ENCODE assay signal across 16 cellular contexts in genomic region chr21:42746240-42746592, GRCh38.
DNase-seq lines count a peak whose midpoint lies in the region; ATAC-seq, FAIRE-seq and TF ChIP-seq lines count a peak whose summit lies in the region.
"Had no signal": no experiment of that assay in that cellular context is flagged by ENCODE, and none has a peak within 500 bp of the region (broad histone marks: within the 10 kb centered on the region; RNA-seq: fewer than 3 reads in every experiment).

No MANE protein-coding gene starts in this region.

- no TSS peak for BruUV-seq in HepG2 (replicated peaks; lab: Mats Ljungman, UMichigan)

- TF ChIP-seq EP300 in stomach (IDR thresholded peaks at IDR 0.05) (no peak), HepG2 (IDR thresholded peaks at IDR 0.05; ENCODE audit: low read depth in 2 of 2, low read length in 2 of 2) (no peak), HepG2 (CRISPR knock-in tag; IDR thresholded peaks at IDR 0.05; ENCODE audit: borderline replicate concordance) (no peak)

- peak overlapping the region in 1 of 2 donors; percentile 86 for H3K27ac ChIP-seq in left lung
- peak overlapping the region in 4 of 5 donors; percentile 68 to 88 (median 74) for H3K27ac ChIP-seq in stomach
- H3K27ac ChIP-seq in HepG2 (ENCODE audit: extremely low read length, insufficient read depth, low read length) = no peak overlapping the region
- H3K27ac ChIP-seq: SJSA1 had no signal

- no peaks in the 10 kb centered on the region for H3K9me3 Mint-ChIP-seq in activated CD4-positive, alpha-beta T cell treated with anti-CD3 and anti-CD28 coated beads, Interleukin-2, amount 10 ng/mL, durations not matched to agents 7 days and 5 days
- no peaks in the 10 kb centered on the region for H3K9me3 Mint-ChIP-seq in activated CD4-positive, alpha-beta memory T cell treated with anti-CD3 and anti-CD28 coated beads, Interleukin-2, amount 10 ng/mL, durations not matched to agents 7 days and 5 days
- H3K9me3 Mint-ChIP-seq: H9, nephron had no signal

- in situ Hi-C loops in HepG2 (cut with HindIII; ENCODE audit: extremely low pct_ligation_motif_present, low pct_unique_long_range_greater_than_20kb) = no loop called here

- intact Hi-C loops in left lung (cut with DNase I) = no loop called here
- intact Hi-C loops in stomach (cut with DNase I; ENCODE audit: low total_unique reads) = no loop called here
- intact Hi-C loops in HepG2 (cut with micrococcal nuclease; ENCODE audit: unreplicated experiment) = no loop called here

- no peak for DNase-seq in activated CD4-positive, alpha-beta T cell treated with anti-CD3 and anti-CD28 coated beads, Interleukin-2, amount 10 ng/mL, durations not matched to agents 7 days and 5 days
- DNase-seq in activated CD4-positive, alpha-beta T cell treated with anti-CD3 and anti-CD28 coated beads for 48 hours = no peak
- DNase-seq in activated CD4-positive, alpha-beta memory T cell treated with anti-CD3 and anti-CD28 coated beads, Interleukin-2, amount 10 ng/mL, durations not matched to agents 7 days and 5 days = no peak
- DNase-seq in left lung (peak; percentile 27 to 39), stomach (no peak), cerebellar nuclear complex (lab: John Stamatoyannopoulos, UW) (no peak), HepG2 (ENCODE audit: low spot score) (no peak), NCI-H748 (lab: John Stamatoyannopoulos, UW; ENCODE audit: unreplicated experiment) (no peak)
- DNase-seq: H9, IMR-90, NCI-H1694, NCI-H748 treated with DMSO at 0.1 percent for 48 hours had no signal

- H3K27me3 Mint-ChIP-seq in activated CD4-positive, alpha-beta T cell treated with anti-CD3 and anti-CD28 coated beads, Interleukin-2, amount 10 ng/mL, durations not matched to agents 7 days and 5 days = no peaks in the 10 kb centered on the region
- peaks cover 2% of the 10 kb centered on the region for H3K27me3 Mint-ChIP-seq in activated CD4-positive, alpha-beta memory T cell treated with anti-CD3 and anti-CD28 coated beads, Interleukin-2, amount 10 ng/mL, durations not matched to agents 7 days and 5 days

- CTCF ChIA-PET in activated CD4-positive, alpha-beta T cell treated with anti-CD3 and anti-CD28 coated beads, Interleukin-2, amount 10 ng/mL, durations not matched to agents 7 days and 5 days (lab: Charles Lee) = interaction anchor here (1.6 to 2.7 kb wide), 2 partner anchors 9 to 12 kb away, joined by 9 to 10 read pairs; no protein-coding TSS in a partner anchor
- CTCF ChIA-PET in activated CD4-positive, alpha-beta memory T cell treated with anti-CD3 and anti-CD28 coated beads, Interleukin-2, amount 10 ng/mL, durations not matched to agents 7 days and 5 days (lab: Charles Lee) = interaction anchor here (1.1 kb wide), 1 partner anchor 11 kb away, joined by 3 read pairs; no protein-coding TSS in a partner anchor
- CTCF ChIA-PET in HepG2 (lab: Yijun Ruan, JAX; ENCODE audit: low intra/inter-chr PET ratio, low total read pairs) = no interaction called here

- H3K9ac ChIP-seq in HepG2 (ENCODE audit: insufficient read depth, low read depth, low read length) = no peak overlapping the region

- H2AFZ ChIP-seq in HepG2 (ENCODE audit: low read length) = no peak overlapping the region

- H3K4me3 Mint-ChIP-seq in activated CD4-positive, alpha-beta T cell treated with anti-CD3 and anti-CD28 coated beads, Interleukin-2, amount 10 ng/mL, durations not matched to agents 7 days and 5 days = peak overlapping the region; percentile 33
- no peak overlapping the region for H3K4me3 Mint-ChIP-seq in activated CD4-positive, alpha-beta memory T cell treated with anti-CD3 and anti-CD28 coated beads, Interleukin-2, amount 10 ng/mL, durations not matched to agents 7 days and 5 days
- H3K4me3 Mint-ChIP-seq: H9, nephron had no signal

- H3K27me3 ChIP-seq in left lung (no peaks in the 10 kb centered on the region), stomach (no peaks in the 10 kb centered on the region), HepG2 (ENCODE audit: control insufficient read depth in 1 of 2, insufficient read depth in 2 of 2, low read length in 2 of 2) (no peaks in the 10 kb centered on the region)
- H3K27me3 ChIP-seq: SJSA1 had no signal

- H3K27ac Mint-ChIP-seq in activated CD4-positive, alpha-beta T cell treated with anti-CD3 and anti-CD28 coated beads, Interleukin-2, amount 10 ng/mL, durations not matched to agents 7 days and 5 days = peak overlapping the region; percentile 98
- H3K27ac Mint-ChIP-seq in activated CD4-positive, alpha-beta memory T cell treated with anti-CD3 and anti-CD28 coated beads, Interleukin-2, amount 10 ng/mL, durations not matched to agents 7 days and 5 days = peak overlapping the region; percentile 74
- H3K27ac Mint-ChIP-seq: nephron had no signal

- TF ChIP-seq CTCF in left lung (IDR thresholded peaks at IDR 0.05) = no peak
- TF ChIP-seq CTCF in stomach (IDR thresholded peaks at IDR 0.05) = no peak
- TF ChIP-seq CTCF in HepG2 (CRISPR knock-in tag; IDR thresholded peaks at IDR 0.05) = no peak

- H3K79me2 ChIP-seq in HepG2 (ENCODE audit: insufficient read depth, low read length) = no peaks in the 10 kb centered on the region

- H3K4me3 ChIP-seq in left lung = no peak overlapping the region
- no peak overlapping the region for H3K4me3 ChIP-seq in stomach
- no peak overlapping the region for H3K4me3 ChIP-seq in HepG2 (replicated peaks in 1 of 3; ENCODE audit: insufficient read depth in 1 of 3, low read depth in 2 of 3, low read length in 3 of 3)
- H3K4me3 ChIP-seq: SJSA1, skin epidermis had no signal

- H3K36me3 ChIP-seq in left lung (no peaks in the 10 kb centered on the region), stomach (peaks cover 0 to 7% (median 0%) of the 10 kb centered on the region in 4 donors), HepG2 (replicated peaks in 1 of 2; ENCODE audit: control insufficient read depth in 1 of 2, insufficient read depth in 2 of 2, low read length in 2 of 2) (no peaks in the 10 kb centered on the region)
- H3K36me3 ChIP-seq: SJSA1 had no signal

- POLR2A ChIA-PET in activated CD4-positive, alpha-beta T cell treated with anti-CD3 and anti-CD28 coated beads, Interleukin-2, amount 10 ng/mL, durations not matched to agents 7 days and 5 days (lab: Charles Lee) = no interaction called here
- POLR2A ChIA-PET in activated CD4-positive, alpha-beta memory T cell treated with anti-CD3 and anti-CD28 coated beads, Interleukin-2, amount 10 ng/mL, durations not matched to agents 7 days and 5 days (lab: Charles Lee) = interaction anchor here (1.1 to 3.0 kb wide), 4 partner anchors 9 to 37 kb away, joined by 4 to 16 read pairs (median 12); no protein-coding TSS in a partner anchor
- POLR2A ChIA-PET in HepG2 (lab: Yijun Ruan, JAX) = no interaction called here

- no peak overlapping the region for H3K4me2 ChIP-seq in HepG2 (ENCODE audit: low read depth, low read length)

- H3K9me3 ChIP-seq in left lung (no peaks in the 10 kb centered on the region), stomach (no peaks in the 10 kb centered on the region), HepG2 (ENCODE audit: low read length) (no peaks in the 10 kb centered on the region)
- H3K9me3 ChIP-seq: SJSA1 had no signal

- H3K4me1 ChIP-seq in left lung = peaks cover 0 to 22% of the 10 kb centered on the region in 2 donors
- H3K4me1 ChIP-seq in stomach = peaks cover 0 to 42% (median 13%) of the 10 kb centered on the region in 4 donors
- peaks cover 8% of the 10 kb centered on the region for H3K4me1 ChIP-seq in HepG2 (ENCODE audit: insufficient read depth, low read length)
- H3K4me1 ChIP-seq: SJSA1 had no signal

- WGBS in stomach, 5 donors = 73 to 90% (median 87%) methylated on average over 7 of the region's 7 CpGs
- 91% methylated on average over 7 of the region's 7 CpGs for WGBS in HepG2 (ENCODE audit: low lambda C conversion rate)

- H3K4me1 Mint-ChIP-seq in activated CD4-positive, alpha-beta T cell treated with anti-CD3 and anti-CD28 coated beads, Interleukin-2, amount 10 ng/mL, durations not matched to agents 7 days and 5 days = peaks cover 30% of the 10 kb centered on the region
- H3K4me1 Mint-ChIP-seq in activated CD4-positive, alpha-beta memory T cell treated with anti-CD3 and anti-CD28 coated beads, Interleukin-2, amount 10 ng/mL, durations not matched to agents 7 days and 5 days = peaks cover 26% of the 10 kb centered on the region

- no peaks in the 10 kb centered on the region for H4K20me1 ChIP-seq in HepG2 (ENCODE audit: insufficient read depth, low read length)

- FAIRE-seq in HepG2 (lab: Jason Lieb, UNC) = no peak
- FAIRE-seq: GM18507 had no signal

- ATAC-seq in left lung (no peak), HepG2 (no peak)

- TF ChIP-seq POLR2A in stomach (IDR thresholded peaks at IDR 0.05) (no peak), HepG2 (IDR thresholded peaks at IDR 0.05; ENCODE audit: insufficient read depth in 1 of 2, low read depth in 2 of 2, low read length in 2 of 2) (no peak)

- peaks cover 2% of the 10 kb centered on the region for H3K36me3 Mint-ChIP-seq in activated CD4-positive, alpha-beta T cell treated with anti-CD3 and anti-CD28 coated beads, Interleukin-2, amount 10 ng/mL, durations not matched to agents 7 days and 5 days (ENCODE audit: low read depth)
- no peaks in the 10 kb centered on the region for H3K36me3 Mint-ChIP-seq in activated CD4-positive, alpha-beta memory T cell treated with anti-CD3 and anti-CD28 coated beads, Interleukin-2, amount 10 ng/mL, durations not matched to agents 7 days and 5 days (ENCODE audit: low read depth)

- TF ChIP-seq RAD21 in HepG2 (CRISPR knock-in tag; IDR thresholded peaks at IDR 0.05) = no peak

TF ChIP-seq in HepG2, 621 proteins besides CTCF, POLR2A, EP300 and RAD21 (continues in another document):
- TF ChIP-seq SNAI1 (CRISPR knock-in tag; IDR thresholded peaks at IDR 0.05; ENCODE audit: borderline replicate concordance) = no peak
- TF ChIP-seq ZFP36L2 (CRISPR knock-in tag; IDR thresholded peaks at IDR 0.05) = no peak
- TF ChIP-seq CBX1 (IDR thresholded peaks at IDR 0.05; ENCODE audit: low read depth) = no peak

Comparison
In these comparisons a context has a peak if more than half of its experiments do, and no peak if none do; other contexts are left out.
1. DNase-seq: peak in left lung (2 of 2); none in activated CD4-positive, alpha-beta T cell treated with anti-CD3 and anti-CD28 coated beads, Interleukin-2, amount 10 ng/mL, durations not matched to agents 7 days and 5 days (single experiment), activated CD4-positive, alpha-beta T cell treated with anti-CD3 and anti-CD28 coated beads for 48 hours (single experiment), activated CD4-positive, alpha-beta memory T cell treated with anti-CD3 and anti-CD28 coated beads, Interleukin-2, amount 10 ng/mL, durations not matched to agents 7 days and 5 days (single experiment), stomach (single experiment), cerebellar nuclear complex (0 of 2), HepG2 (single experiment) and NCI-H748 (single experiment).